ENCODE assay signal across 1 cellular context in the genomic region with DNA sequence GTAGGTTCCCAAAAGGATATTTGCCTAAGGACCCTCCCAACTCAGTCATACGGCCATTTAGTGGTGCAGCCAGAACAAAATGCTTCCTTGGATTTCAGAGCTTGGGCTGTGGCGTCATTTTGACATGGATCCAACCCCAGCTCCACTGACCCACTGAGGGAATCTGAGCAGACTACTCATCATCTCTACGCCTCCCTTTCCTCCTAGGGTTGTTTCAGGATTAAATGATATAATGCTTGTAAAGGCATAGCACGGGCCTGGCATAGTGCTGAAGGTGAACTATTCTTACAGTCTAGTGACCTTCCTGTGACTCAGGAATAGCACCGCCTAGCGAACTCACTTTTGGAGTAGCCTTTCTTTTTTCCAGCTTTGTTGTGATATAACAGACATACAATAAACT.
TF ChIP-seq lines count a peak whose summit lies in the region.

No MANE protein-coding gene starts in this region.

TF ChIP-seq in HepG2, 621 proteins besides CTCF, POLR2A, EP300 and RAD21 (continued from another document):
- TF ChIP-seq, protein P1, sequence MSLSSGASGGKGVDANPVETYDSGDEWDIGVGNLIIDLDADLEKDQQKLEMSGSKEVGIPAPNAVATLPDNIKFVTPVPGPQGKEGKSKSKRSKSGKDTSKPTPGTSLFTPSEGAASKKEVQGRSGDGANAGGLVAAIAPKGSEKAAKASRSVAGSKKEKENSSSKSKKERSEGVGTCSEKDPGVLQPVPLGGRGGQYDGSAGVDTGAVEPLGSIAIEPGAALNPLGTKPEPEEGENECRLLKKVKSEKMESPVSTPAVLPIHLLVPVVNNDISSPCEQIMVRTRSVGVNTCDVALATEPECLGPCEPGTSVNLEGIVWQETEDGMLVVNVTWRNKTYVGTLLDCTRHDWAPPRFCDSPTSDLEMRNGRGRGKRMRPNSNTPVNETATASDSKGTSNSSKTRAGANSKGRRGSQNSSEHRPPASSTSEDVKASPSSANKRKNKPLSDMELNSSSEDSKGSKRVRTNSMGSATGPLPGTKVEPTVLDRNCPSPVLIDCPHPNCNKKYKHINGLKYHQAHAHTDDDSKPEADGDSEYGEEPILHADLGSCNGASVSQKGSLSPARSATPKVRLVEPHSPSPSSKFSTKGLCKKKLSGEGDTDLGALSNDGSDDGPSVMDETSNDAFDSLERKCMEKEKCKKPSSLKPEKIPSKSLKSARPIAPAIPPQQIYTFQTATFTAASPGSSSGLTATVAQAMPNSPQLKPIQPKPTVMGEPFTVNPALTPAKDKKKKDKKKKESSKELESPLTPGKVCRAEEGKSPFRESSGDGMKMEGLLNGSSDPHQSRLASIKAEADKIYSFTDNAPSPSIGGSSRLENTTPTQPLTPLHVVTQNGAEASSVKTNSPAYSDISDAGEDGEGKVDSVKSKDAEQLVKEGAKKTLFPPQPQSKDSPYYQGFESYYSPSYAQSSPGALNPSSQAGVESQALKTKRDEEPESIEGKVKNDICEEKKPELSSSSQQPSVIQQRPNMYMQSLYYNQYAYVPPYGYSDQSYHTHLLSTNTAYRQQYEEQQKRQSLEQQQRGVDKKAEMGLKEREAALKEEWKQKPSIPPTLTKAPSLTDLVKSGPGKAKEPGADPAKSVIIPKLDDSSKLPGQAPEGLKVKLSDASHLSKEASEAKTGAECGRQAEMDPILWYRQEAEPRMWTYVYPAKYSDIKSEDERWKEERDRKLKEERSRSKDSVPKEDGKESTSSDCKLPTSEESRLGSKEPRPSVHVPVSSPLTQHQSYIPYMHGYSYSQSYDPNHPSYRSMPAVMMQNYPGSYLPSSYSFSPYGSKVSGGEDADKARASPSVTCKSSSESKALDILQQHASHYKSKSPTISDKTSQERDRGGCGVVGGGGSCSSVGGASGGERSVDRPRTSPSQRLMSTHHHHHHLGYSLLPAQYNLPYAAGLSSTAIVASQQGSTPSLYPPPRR (CRISPR knock-in tag; IDR thresholded peaks at IDR 0.05; ENCODE audit: borderline replicate concordance), result no peak
- TF ChIP-seq, protein P2, sequence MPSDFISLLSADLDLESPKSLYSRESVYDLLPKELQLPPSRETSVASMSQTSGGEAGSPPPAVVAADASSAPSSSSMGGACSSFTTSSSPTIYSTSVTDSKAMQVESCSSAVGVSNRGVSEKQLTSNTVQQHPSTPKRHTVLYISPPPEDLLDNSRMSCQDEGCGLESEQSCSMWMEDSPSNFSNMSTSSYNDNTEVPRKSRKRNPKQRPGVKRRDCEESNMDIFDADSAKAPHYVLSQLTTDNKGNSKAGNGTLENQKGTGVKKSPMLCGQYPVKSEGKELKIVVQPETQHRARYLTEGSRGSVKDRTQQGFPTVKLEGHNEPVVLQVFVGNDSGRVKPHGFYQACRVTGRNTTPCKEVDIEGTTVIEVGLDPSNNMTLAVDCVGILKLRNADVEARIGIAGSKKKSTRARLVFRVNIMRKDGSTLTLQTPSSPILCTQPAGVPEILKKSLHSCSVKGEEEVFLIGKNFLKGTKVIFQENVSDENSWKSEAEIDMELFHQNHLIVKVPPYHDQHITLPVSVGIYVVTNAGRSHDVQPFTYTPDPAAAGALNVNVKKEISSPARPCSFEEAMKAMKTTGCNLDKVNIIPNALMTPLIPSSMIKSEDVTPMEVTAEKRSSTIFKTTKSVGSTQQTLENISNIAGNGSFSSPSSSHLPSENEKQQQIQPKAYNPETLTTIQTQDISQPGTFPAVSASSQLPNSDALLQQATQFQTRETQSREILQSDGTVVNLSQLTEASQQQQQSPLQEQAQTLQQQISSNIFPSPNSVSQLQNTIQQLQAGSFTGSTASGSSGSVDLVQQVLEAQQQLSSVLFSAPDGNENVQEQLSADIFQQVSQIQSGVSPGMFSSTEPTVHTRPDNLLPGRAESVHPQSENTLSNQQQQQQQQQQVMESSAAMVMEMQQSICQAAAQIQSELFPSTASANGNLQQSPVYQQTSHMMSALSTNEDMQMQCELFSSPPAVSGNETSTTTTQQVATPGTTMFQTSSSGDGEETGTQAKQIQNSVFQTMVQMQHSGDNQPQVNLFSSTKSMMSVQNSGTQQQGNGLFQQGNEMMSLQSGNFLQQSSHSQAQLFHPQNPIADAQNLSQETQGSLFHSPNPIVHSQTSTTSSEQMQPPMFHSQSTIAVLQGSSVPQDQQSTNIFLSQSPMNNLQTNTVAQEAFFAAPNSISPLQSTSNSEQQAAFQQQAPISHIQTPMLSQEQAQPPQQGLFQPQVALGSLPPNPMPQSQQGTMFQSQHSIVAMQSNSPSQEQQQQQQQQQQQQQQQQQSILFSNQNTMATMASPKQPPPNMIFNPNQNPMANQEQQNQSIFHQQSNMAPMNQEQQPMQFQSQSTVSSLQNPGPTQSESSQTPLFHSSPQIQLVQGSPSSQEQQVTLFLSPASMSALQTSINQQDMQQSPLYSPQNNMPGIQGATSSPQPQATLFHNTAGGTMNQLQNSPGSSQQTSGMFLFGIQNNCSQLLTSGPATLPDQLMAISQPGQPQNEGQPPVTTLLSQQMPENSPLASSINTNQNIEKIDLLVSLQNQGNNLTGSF (CRISPR knock-in tag; IDR thresholded peaks at IDR 0.05), result no peak
- TF ChIP-seq, protein P3, sequence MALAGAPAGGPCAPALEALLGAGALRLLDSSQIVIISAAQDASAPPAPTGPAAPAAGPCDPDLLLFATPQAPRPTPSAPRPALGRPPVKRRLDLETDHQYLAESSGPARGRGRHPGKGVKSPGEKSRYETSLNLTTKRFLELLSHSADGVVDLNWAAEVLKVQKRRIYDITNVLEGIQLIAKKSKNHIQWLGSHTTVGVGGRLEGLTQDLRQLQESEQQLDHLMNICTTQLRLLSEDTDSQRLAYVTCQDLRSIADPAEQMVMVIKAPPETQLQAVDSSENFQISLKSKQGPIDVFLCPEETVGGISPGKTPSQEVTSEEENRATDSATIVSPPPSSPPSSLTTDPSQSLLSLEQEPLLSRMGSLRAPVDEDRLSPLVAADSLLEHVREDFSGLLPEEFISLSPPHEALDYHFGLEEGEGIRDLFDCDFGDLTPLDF (CRISPR knock-in tag; IDR thresholded peaks at IDR 0.05), result no peak
- TF ChIP-seq RARA (CRISPR knock-in tag; IDR thresholded peaks at IDR 0.05), result 0 out of 2 replicates have a peak, but pooled peaks have one; percentile 23
- TF ChIP-seq MIER2 (CRISPR knock-in tag; IDR thresholded peaks at IDR 0.05), result no peak
- no peak for TF ChIP-seq BCLAF1 (IDR thresholded peaks at IDR 0.05)
- TF ChIP-seq MEF2D (CRISPR knock-in tag; IDR thresholded peaks at IDR 0.05), result no peak
- no peak for TF ChIP-seq ZBTB21 (CRISPR knock-in tag; IDR thresholded peaks at IDR 0.05)
- TF ChIP-seq TMF1 (CRISPR knock-in tag; IDR thresholded peaks at IDR 0.05; ENCODE audit: low read depth), result no peak
